ENCODE assay signal across 1 cellular context in genomic region chr19:52527954-52528326, GRCh38.
TF ChIP-seq lines count a peak whose summit lies in the region.

No MANE protein-coding gene starts in this region.

TF ChIP-seq in HepG2, 621 proteins besides CTCF, POLR2A, EP300 and RAD21 (continued from another document and continues in another):
- TF ChIP-seq, protein P1, sequence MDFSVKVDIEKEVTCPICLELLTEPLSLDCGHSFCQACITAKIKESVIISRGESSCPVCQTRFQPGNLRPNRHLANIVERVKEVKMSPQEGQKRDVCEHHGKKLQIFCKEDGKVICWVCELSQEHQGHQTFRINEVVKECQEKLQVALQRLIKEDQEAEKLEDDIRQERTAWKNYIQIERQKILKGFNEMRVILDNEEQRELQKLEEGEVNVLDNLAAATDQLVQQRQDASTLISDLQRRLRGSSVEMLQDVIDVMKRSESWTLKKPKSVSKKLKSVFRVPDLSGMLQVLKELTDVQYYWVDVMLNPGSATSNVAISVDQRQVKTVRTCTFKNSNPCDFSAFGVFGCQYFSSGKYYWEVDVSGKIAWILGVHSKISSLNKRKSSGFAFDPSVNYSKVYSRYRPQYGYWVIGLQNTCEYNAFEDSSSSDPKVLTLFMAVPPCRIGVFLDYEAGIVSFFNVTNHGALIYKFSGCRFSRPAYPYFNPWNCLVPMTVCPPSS (IDR thresholded peaks at IDR 0.05) = no peak
- TF ChIP-seq ZNF619 (CRISPR knock-in tag; IDR thresholded peaks at IDR 0.05) (peak; percentile 30; the same call in 1 of the 2 replicates), ARID5B (CRISPR knock-in tag; IDR thresholded peaks at IDR 0.05) (no peak), HIVEP1 (CRISPR knock-in tag; IDR thresholded peaks at IDR 0.05) (no peak), SKI (IDR thresholded peaks at IDR 0.05; ENCODE audit: partially characterized antibody) (no peak), KDM5A (IDR thresholded peaks at IDR 0.05; ENCODE audit: borderline replicate concordance, low read length) (no peak), THAP8 (CRISPR knock-in tag; IDR thresholded peaks at IDR 0.05; ENCODE audit: borderline replicate concordance) (no peak), ZNF33A (CRISPR knock-in tag; IDR thresholded peaks at IDR 0.05; ENCODE audit: borderline replicate concordance) (0 out of 2 replicates have a peak, but pooled peaks have one; percentile 22), HES4 (CRISPR knock-in tag; IDR thresholded peaks at IDR 0.05; ENCODE audit: borderline replicate concordance) (0 out of 2 replicates have a peak, but pooled peaks have one; percentile 32), SAFB2 (CRISPR knock-in tag; IDR thresholded peaks at IDR 0.05; ENCODE audit: borderline replicate concordance, low read depth) (no peak), HDAC1 (CRISPR knock-in tag; IDR thresholded peaks at IDR 0.05) (peak; percentile 36; the same call in 1 of the 2 replicates), ZNF776 (CRISPR knock-in tag; IDR thresholded peaks at IDR 0.05) (no peak), ZNF225 (CRISPR knock-in tag; IDR thresholded peaks at IDR 0.05) (peak; percentile 18; the same call in 1 of the 2 replicates), AGO1 (IDR thresholded peaks at IDR 0.05; ENCODE audit: low read depth, low read length, poor library complexity, severe bottlenecking) (no peak), YEATS4 (CRISPR knock-in tag; IDR thresholded peaks at IDR 0.05; ENCODE audit: borderline replicate concordance) (no peak), GLI4 (CRISPR knock-in tag; IDR thresholded peaks at IDR 0.05; ENCODE audit: borderline replicate concordance) (no peak), ZMYM3 (CRISPR knock-in tag; IDR thresholded peaks at IDR 0.05) (no peak), ZNF891 (CRISPR knock-in tag; IDR thresholded peaks at IDR 0.05) (0 out of 2 replicates have a peak, but pooled peaks have one; percentile 50), ZNF276 (CRISPR knock-in tag; IDR thresholded peaks at IDR 0.05; ENCODE audit: low read depth) (no peak)
- TF ChIP-seq, protein P2, sequence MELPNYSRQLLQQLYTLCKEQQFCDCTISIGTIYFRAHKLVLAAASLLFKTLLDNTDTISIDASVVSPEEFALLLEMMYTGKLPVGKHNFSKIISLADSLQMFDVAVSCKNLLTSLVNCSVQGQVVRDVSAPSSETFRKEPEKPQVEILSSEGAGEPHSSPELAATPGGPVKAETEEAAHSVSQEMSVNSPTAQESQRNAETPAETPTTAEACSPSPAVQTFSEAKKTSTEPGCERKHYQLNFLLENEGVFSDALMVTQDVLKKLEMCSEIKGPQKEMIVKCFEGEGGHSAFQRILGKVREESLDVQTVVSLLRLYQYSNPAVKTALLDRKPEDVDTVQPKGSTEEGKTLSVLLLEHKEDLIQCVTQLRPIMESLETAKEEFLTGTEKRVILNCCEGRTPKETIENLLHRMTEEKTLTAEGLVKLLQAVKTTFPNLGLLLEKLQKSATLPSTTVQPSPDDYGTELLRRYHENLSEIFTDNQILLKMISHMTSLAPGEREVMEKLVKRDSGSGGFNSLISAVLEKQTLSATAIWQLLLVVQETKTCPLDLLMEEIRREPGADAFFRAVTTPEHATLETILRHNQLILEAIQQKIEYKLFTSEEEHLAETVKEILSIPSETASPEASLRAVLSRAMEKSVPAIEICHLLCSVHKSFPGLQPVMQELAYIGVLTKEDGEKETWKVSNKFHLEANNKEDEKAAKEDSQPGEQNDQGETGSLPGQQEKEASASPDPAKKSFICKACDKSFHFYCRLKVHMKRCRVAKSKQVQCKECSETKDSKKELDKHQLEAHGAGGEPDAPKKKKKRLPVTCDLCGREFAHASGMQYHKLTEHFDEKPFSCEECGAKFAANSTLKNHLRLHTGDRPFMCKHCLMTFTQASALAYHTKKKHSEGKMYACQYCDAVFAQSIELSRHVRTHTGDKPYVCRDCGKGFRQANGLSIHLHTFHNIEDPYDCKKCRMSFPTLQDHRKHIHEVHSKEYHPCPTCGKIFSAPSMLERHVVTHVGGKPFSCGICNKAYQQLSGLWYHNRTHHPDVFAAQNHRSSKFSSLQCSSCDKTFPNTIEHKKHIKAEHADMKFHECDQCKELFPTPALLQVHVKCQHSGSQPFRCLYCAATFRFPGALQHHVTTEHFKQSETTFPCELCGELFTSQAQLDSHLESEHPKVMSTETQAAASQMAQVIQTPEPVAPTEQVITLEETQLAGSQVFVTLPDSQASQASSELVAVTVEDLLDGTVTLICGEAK (IDR thresholded peaks at IDR 0.05) = no peak
- TF ChIP-seq, protein P2 (CRISPR knock-in tag; IDR thresholded peaks at IDR 0.05) = no peak; the same call in 1 of the 2 replicates
- TF ChIP-seq, protein P3, sequence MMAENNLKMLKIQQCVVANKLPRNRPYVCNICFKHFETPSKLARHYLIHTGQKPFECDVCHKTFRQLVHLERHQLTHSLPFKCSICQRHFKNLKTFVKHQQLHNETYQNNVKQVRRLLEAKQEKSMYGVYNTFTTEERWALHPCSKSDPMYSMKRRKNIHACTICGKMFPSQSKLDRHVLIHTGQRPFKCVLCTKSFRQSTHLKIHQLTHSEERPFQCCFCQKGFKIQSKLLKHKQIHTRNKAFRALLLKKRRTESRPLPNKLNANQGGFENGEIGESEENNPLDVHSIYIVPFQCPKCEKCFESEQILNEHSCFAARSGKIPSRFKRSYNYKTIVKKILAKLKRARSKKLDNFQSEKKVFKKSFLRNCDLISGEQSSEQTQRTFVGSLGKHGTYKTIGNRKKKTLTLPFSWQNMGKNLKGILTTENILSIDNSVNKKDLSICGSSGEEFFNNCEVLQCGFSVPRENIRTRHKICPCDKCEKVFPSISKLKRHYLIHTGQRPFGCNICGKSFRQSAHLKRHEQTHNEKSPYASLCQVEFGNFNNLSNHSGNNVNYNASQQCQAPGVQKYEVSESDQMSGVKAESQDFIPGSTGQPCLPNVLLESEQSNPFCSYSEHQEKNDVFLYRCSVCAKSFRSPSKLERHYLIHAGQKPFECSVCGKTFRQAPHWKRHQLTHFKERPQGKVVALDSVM (CRISPR knock-in tag; IDR thresholded peaks at IDR 0.05) = no peak
- TF ChIP-seq, protein P4, sequence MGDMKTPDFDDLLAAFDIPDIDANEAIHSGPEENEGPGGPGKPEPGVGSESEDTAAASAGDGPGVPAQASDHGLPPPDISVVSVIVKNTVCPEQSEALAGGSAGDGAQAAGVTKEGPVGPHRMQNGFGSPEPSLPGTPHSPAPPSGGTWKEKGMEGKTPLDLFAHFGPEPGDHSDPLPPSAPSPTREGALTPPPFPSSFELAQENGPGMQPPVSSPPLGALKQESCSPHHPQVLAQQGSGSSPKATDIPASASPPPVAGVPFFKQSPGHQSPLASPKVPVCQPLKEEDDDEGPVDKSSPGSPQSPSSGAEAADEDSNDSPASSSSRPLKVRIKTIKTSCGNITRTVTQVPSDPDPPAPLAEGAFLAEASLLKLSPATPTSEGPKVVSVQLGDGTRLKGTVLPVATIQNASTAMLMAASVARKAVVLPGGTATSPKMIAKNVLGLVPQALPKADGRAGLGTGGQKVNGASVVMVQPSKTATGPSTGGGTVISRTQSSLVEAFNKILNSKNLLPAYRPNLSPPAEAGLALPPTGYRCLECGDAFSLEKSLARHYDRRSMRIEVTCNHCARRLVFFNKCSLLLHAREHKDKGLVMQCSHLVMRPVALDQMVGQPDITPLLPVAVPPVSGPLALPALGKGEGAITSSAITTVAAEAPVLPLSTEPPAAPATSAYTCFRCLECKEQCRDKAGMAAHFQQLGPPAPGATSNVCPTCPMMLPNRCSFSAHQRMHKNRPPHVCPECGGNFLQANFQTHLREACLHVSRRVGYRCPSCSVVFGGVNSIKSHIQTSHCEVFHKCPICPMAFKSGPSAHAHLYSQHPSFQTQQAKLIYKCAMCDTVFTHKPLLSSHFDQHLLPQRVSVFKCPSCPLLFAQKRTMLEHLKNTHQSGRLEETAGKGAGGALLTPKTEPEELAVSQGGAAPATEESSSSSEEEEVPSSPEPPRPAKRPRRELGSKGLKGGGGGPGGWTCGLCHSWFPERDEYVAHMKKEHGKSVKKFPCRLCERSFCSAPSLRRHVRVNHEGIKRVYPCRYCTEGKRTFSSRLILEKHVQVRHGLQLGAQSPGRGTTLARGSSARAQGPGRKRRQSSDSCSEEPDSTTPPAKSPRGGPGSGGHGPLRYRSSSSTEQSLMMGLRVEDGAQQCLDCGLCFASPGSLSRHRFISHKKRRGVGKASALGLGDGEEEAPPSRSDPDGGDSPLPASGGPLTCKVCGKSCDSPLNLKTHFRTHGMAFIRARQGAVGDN (CRISPR knock-in tag; IDR thresholded peaks at IDR 0.05) = peak; percentile 32
- TF ChIP-seq, protein P5, sequence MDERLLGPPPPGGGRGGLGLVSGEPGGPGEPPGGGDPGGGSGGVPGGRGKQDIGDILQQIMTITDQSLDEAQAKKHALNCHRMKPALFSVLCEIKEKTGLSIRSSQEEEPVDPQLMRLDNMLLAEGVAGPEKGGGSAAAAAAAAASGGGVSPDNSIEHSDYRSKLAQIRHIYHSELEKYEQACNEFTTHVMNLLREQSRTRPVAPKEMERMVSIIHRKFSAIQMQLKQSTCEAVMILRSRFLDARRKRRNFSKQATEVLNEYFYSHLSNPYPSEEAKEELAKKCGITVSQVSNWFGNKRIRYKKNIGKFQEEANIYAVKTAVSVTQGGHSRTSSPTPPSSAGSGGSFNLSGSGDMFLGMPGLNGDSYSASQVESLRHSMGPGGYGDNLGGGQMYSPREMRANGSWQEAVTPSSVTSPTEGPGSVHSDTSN (CRISPR knock-in tag; IDR thresholded peaks at IDR 0.05) = no peak
- TF ChIP-seq, protein P6, sequence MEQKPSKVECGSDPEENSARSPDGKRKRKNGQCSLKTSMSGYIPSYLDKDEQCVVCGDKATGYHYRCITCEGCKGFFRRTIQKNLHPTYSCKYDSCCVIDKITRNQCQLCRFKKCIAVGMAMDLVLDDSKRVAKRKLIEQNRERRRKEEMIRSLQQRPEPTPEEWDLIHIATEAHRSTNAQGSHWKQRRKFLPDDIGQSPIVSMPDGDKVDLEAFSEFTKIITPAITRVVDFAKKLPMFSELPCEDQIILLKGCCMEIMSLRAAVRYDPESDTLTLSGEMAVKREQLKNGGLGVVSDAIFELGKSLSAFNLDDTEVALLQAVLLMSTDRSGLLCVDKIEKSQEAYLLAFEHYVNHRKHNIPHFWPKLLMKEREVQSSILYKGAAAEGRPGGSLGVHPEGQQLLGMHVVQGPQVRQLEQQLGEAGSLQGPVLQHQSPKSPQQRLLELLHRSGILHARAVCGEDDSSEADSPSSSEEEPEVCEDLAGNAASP (CRISPR knock-in tag; IDR thresholded peaks at IDR 0.05; ENCODE audit: borderline replicate concordance) = no peak
